Comparison of ENCODE assay signal across 18 cellular contexts in the genomic region with DNA sequence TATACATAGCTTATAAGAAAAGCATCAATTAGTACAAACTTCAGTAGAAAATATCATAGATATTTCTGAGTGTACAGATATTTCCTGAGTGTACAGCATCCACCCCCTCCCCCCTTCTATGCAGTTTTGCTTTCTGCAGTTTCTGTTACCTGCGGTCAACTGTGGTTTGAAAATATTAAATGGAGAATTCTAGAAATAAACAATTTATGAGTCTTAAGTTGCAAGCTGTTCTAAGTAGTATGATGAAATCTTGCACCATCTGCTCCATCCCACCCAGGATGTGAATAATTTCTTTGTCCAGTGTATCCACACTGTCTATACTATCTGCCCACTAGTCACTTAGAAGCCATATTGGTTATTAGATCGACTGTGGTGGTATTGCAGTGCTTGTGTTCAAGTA.
"Had no signal": no experiment of that assay in that cellular context is flagged by ENCODE, and none has a peak within 500 bp of the region (broad histone marks: within the 10 kb centered on the region; RNA-seq: fewer than 3 reads in every experiment).

No MANE protein-coding gene starts in this region.

- H3K4me1 ChIP-seq: ascending aorta, body of pancreas had no signal

- H3K4me3 ChIP-seq: ascending aorta, body of pancreas had no signal

- H3K27me3 ChIP-seq: ascending aorta, body of pancreas had no signal

- H3K4me2 ChIP-seq: SK-N-SH had no signal

- DNase-seq: activated CD4-positive, alpha-beta T cell treated with anti-CD3 and anti-CD28 coated beads for 4 hours; activated CD8-positive, alpha-beta memory T cell treated with anti-CD3 and anti-CD28 coated beads, Interleukin-2, amount 50 U/mL, for 4 hours; activated CD8-positive, alpha-beta T cell treated with anti-CD3 and anti-CD28 coated beads for 36 hours; activated T-cell treated with anti-CD3 and anti-CD28 coated beads, Interleukin-2, amount 50 U/mL, for 72 hours; amniotic stem cell; body of pancreas; KG1; NCI-H1092; NCI-H1417; NCI-H1930; NCI-H2171 treated with DMSO at 0.1 percent for 48 hours; NCI-H226; NCI-H526; NCI-H774; SIG-M5; SK-N-SH; SW 1271 had no signal

- H3K9me3 ChIP-seq: ascending aorta, body of pancreas, SK-N-SH had no signal

- H3K36me3 ChIP-seq: ascending aorta had no signal

- H3K27ac ChIP-seq: ascending aorta, body of pancreas had no signal

- H3K9ac ChIP-seq: SK-N-SH had no signal
